In the genomic region with DNA sequence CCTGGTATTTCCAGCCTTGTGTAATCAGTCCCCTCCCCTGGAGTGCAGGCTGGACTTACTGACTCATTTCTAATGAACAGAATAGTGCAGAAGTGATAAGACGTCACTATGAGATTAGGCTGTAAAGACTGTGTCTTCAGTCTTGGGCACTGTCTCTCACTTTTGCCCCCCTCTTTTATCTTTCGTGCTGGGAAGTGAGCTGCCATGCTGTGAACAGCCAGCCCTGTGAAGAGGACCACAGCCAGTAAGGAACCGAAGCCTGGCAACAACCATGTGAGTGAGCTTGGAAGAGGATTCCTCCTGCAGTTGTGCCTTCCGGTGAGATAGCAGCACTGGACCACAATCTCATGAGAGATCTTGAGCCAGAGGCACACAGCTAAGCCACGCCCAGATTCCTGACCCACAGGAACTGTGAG, we compare ENCODE assay signal across 1 cellular context.
TF ChIP-seq lines count a peak whose summit lies in the region.

No MANE protein-coding gene starts in this region.

TF ChIP-seq in GM23338, 12 proteins besides CTCF, POLR2A, EP300 and RAD21 (continued from another document):
- TF ChIP-seq CREB1 (CRISPR knock-in tag; IDR thresholded peaks at IDR 0.05; ENCODE audit: low read depth) = no peak
